ENCODE assay signal across 10 cellular contexts in the genomic region with DNA sequence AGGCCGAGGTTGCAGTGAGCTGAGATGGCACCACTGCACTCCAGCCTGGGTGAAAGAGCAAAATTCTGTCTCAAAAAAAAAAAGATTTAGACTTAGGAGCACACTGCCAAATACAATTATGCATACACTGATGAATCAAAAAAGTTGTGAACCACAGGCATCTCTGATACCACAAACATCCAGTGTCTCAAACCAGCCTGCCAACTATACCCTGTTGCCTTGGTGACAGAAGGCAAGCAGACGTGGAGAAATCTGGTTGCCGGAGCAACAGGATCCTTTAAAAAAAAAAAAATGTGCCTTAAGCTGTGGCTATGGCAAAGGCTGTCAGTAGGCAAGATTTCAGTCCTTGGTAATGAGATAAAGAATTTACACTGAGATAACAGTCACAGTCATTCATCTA.
DNase-seq lines count a peak whose midpoint lies in the region; ATAC-seq, FAIRE-seq and TF ChIP-seq lines count a peak whose summit lies in the region.
"Had no signal": no experiment of that assay in that cellular context is flagged by ENCODE, and none has a peak within 500 bp of the region (broad histone marks: within the 10 kb centered on the region; RNA-seq: fewer than 3 reads in every experiment).

No MANE protein-coding gene starts in this region.

- CTCF ChIA-PET in activated CD8-positive, alpha-beta memory T cell treated with anti-CD3 and anti-CD28 coated beads, Interleukin-2, amount 10 ng/mL, durations not matched to agents 7 days and 5 days (lab: Charles Lee) = no interaction called here

- no peaks in the 10 kb centered on the region for H3K9me3 ChIP-seq in keratinocyte (ENCODE audit: control insufficient read depth, low read depth, low read length)

- H3K4me1 Mint-ChIP-seq in activated CD8-positive, alpha-beta memory T cell treated with anti-CD3 and anti-CD28 coated beads, Interleukin-2, amount 10 ng/mL, durations not matched to agents 7 days and 5 days = no peaks in the 10 kb centered on the region

- dilution Hi-C loops in keratinocyte (cut with MboI; ENCODE audit: extremely low pct_ligation_motif_present, low sequenced_read_pairs) = no loop called here

- no peaks in the 10 kb centered on the region for H3K9me1 ChIP-seq in keratinocyte (ENCODE audit: control insufficient read depth, extremely low read depth, insufficient read depth, low read length)

- no peaks in the 10 kb centered on the region for H3K36me3 ChIP-seq in keratinocyte (ENCODE audit: control insufficient read depth in 2 of 2, extremely low read depth in 1 of 2, insufficient read depth in 2 of 2, low read length in 2 of 2)

- H3K79me2 ChIP-seq in keratinocyte (ENCODE audit: control insufficient read depth, insufficient read depth, low read length) = no peaks in the 10 kb centered on the region

- no peak overlapping the region for H3K9ac ChIP-seq in keratinocyte (ENCODE audit: control insufficient read depth, extremely low read depth, insufficient read depth, low read length)

- no peaks in the 10 kb centered on the region for H3K4me1 ChIP-seq in keratinocyte (ENCODE audit: control insufficient read depth, extremely low read depth, insufficient read depth, low read length)

- FAIRE-seq in HTR-8/SVneo (lab: Jason Lieb, UNC) (no peak), keratinocyte (lab: Jason Lieb, UNC) (no peak)

- H3K27me3 ChIP-seq in keratinocyte (ENCODE audit: control insufficient read depth, extremely low read depth, insufficient read depth, low read length) = no peaks in the 10 kb centered on the region

- no peak for ATAC-seq in HG02840 (IDR thresholded peaks at IDR 0.05; ENCODE audit: low FRiP score, unreplicated experiment)
- ATAC-seq in activated CD8-positive, alpha-beta memory T cell treated with anti-CD3 and anti-CD28 coated beads, Interleukin-2, amount 10 ng/mL, durations not matched to agents 7 days and 5 days = no peak

- H3K27ac ChIP-seq in keratinocyte (ENCODE audit: control insufficient read depth, insufficient read depth, low read length) = no peak overlapping the region

- no peak overlapping the region for H3K4me3 Mint-ChIP-seq in activated CD8-positive, alpha-beta memory T cell treated with anti-CD3 and anti-CD28 coated beads, Interleukin-2, amount 10 ng/mL, durations not matched to agents 7 days and 5 days
- H3K4me3 Mint-ChIP-seq: CD4-positive, alpha-beta T cell had no signal

- H3K27ac Mint-ChIP-seq in activated CD8-positive, alpha-beta memory T cell treated with anti-CD3 and anti-CD28 coated beads, Interleukin-2, amount 10 ng/mL, durations not matched to agents 7 days and 5 days = no peak overlapping the region
- H3K27ac Mint-ChIP-seq: CD4-positive, alpha-beta T cell had no signal

- peak; percentile 94 for DNase-seq in AG08395 (ENCODE audit: low spot score)
- peak; percentile 25 for DNase-seq in HTR-8/SVneo (ENCODE audit: insufficient read length, low spot score)
- peak; percentile 100 for DNase-seq in astrocyte of the cerebellum (ENCODE audit: low read depth)
- DNase-seq in keratinocyte (ENCODE audit: low read depth, low spot score) = peak; percentile 5
- DNase-seq in stimulated activated CD4-positive, alpha-beta T cell treated with anti-CD3 and anti-CD28 coated beads, Interleukin-12 subunit alpha, Interleukin-12 subunit beta, amount 100 ng/mL, for 4 hours = no peak
- DNase-seq in stimulated activated CD8-positive, alpha-beta memory T cell treated with anti-CD3 and anti-CD28 coated beads, Interleukin-4, amount 100 ng/mL, for 48 hours = no peak
- no peak for DNase-seq in activated CD8-positive, alpha-beta memory T cell treated with anti-CD3 and anti-CD28 coated beads, Interleukin-2, amount 10 ng/mL, durations not matched to agents 7 days and 5 days
- DNase-seq: activated T-cell treated with anti-CD3 and anti-CD28 coated beads, Interleukin-2, amount 50 U/mL, for 1 hour; CD4-positive, alpha-beta T cell had no signal

- in situ Hi-C loops in astrocyte of the cerebellum (cut with HindIII; ENCODE audit: low sequenced_read_pairs) = no loop called here

- no peaks in the 10 kb centered on the region for H4K20me1 ChIP-seq in keratinocyte (ENCODE audit: control insufficient read depth, extremely low read depth, insufficient read depth, low read length)

- no peaks in the 10 kb centered on the region for H3K27me3 Mint-ChIP-seq in activated CD8-positive, alpha-beta memory T cell treated with anti-CD3 and anti-CD28 coated beads, Interleukin-2, amount 10 ng/mL, durations not matched to agents 7 days and 5 days
- H3K27me3 Mint-ChIP-seq: CD4-positive, alpha-beta T cell had no signal

- no peak overlapping the region for H3K4me2 ChIP-seq in keratinocyte (ENCODE audit: control insufficient read depth, extremely low read depth, insufficient read depth, low read depth, low read length)

- no peak overlapping the region for H2AFZ ChIP-seq in keratinocyte (ENCODE audit: control insufficient read depth, low read length)

- no peak for TF ChIP-seq CTCF in astrocyte of the cerebellum (IDR thresholded peaks at IDR 0.05; ENCODE audit: low read depth, low read length, missing control alignments)
- no peak for TF ChIP-seq CTCF in keratinocyte (optimal IDR thresholded peaks at IDR 0.05 in 1 of 3, IDR thresholded peaks at IDR 0.05 in 1 of 3, conservative IDR thresholded peaks at IDR 0.05 in 1 of 3; ENCODE audit: extremely low read depth in 1 of 3, insufficient read depth in 2 of 3, low read length in 3 of 3)

- H3K4me3 ChIP-seq in astrocyte of the cerebellum (ENCODE audit: low read depth, low read length) (no peak overlapping the region), keratinocyte (ENCODE audit: control insufficient read depth in 2 of 3, extremely low read depth in 1 of 3, insufficient read depth in 2 of 3, low read depth in 1 of 3, low read length in 3 of 3) (no peak overlapping the region)

- H3K36me3 Mint-ChIP-seq in activated CD8-positive, alpha-beta memory T cell treated with anti-CD3 and anti-CD28 coated beads, Interleukin-2, amount 10 ng/mL, durations not matched to agents 7 days and 5 days = no peaks in the 10 kb centered on the region

- H3K9me3 Mint-ChIP-seq in activated CD8-positive, alpha-beta memory T cell treated with anti-CD3 and anti-CD28 coated beads, Interleukin-2, amount 10 ng/mL, durations not matched to agents 7 days and 5 days (ENCODE audit: low read depth) = no peaks in the 10 kb centered on the region
- H3K9me3 Mint-ChIP-seq: CD4-positive, alpha-beta T cell had no signal

Comparison
In these comparisons a context has a peak if more than half of its experiments do, and no peak if none do; other contexts are left out.
1. DNase-seq: peak in AG08395 (single experiment), HTR-8/SVneo (single experiment), astrocyte of the cerebellum (single experiment) and keratinocyte (single experiment); none in stimulated activated CD4-positive, alpha-beta T cell treated with anti-CD3 and anti-CD28 coated beads, Interleukin-12 subunit alpha, Interleukin-12 subunit beta, amount 100 ng/mL, for 4 hours (single experiment), stimulated activated CD8-positive, alpha-beta memory T cell treated with anti-CD3 and anti-CD28 coated beads, Interleukin-4, amount 100 ng/mL, for 48 hours (single experiment) and activated CD8-positive, alpha-beta memory T cell treated with anti-CD3 and anti-CD28 coated beads, Interleukin-2, amount 10 ng/mL, durations not matched to agents 7 days and 5 days (single experiment).